Comparison of ENCODE assay signal across 8 cellular contexts in the genomic region with DNA sequence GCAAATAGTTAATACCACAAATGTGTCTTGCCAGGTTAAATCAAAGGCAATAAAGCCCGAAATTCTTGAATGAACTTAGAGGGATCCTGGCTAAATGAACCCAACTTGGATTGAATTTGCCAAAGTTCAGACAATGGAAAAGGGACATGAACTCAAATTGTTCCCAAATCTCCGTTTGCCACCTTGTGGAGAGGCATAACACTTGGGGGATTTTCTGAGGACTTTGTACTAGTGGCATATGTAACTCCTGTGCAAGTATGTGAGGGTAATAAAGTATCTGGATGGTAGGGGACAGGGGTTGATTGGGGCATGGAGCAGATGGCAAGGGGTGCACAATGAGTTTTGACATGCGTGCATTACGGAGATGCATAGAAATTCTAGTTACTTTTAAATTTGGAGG. TPM values are rescaled to one million over a fixed set of nuclear protein-coding genes. Genes with fewer than 3 reads are reported as not detected.
DNase-seq lines count a peak whose midpoint lies in the region; ATAC-seq and TF ChIP-seq lines count a peak whose summit lies in the region.

No MANE protein-coding gene starts in this region.

- TF ChIP-seq CTCF in right atrium auricular region (IDR thresholded peaks at IDR 0.05) (no peak), MCF 10A (IDR thresholded peaks at IDR 0.05; ENCODE audit: unreplicated experiment) (no peak)

- peaks cover 11% of the 10 kb centered on the region for H3K36me3 Mint-ChIP-seq in MCF 10A (ENCODE audit: insufficient read depth, unreplicated experiment)
- H3K36me3 Mint-ChIP-seq in memory B cell: peaks cover 2% of the 10 kb centered on the region

- ATAC-seq in Right ventricle myocardium superior (ENCODE audit: poor library complexity): no peak
- no peak for ATAC-seq in memory B cell (ENCODE audit: low read depth)
- ATAC-seq in aorta (ENCODE audit: low FRiP score): no peak

- H3K4me1 Mint-ChIP-seq in MCF 10A (ENCODE audit: insufficient read depth, unreplicated experiment) (peaks cover 27% of the 10 kb centered on the region), memory B cell (peaks cover 14% of the 10 kb centered on the region)

- H3K27ac ChIP-seq in right atrium auricular region (peak overlapping the region; percentile 97 to 99), aorta (ENCODE audit: low read depth in 1 of 2, low read length in 2 of 2) (no peak overlapping the region)

- H3K27me3 ChIP-seq in right atrium auricular region (no peaks in the 10 kb centered on the region), aorta (ENCODE audit: control insufficient read depth in 1 of 2, insufficient read depth in 2 of 2, low read length in 1 of 2) (no peaks in the 10 kb centered on the region)

- H3K27ac Mint-ChIP-seq in MCF 10A (ENCODE audit: low read depth, unreplicated experiment): peak overlapping the region; percentile 95
- peak overlapping the region; percentile 97 for H3K27ac Mint-ChIP-seq in memory B cell

- no peak for DNase-seq in right atrium auricular region (ENCODE audit: low spot score)
- DNase-seq in Right ventricle myocardium superior: no peak
- no peak for DNase-seq in MCF 10A (ENCODE audit: unreplicated experiment)
- DNase-seq in memory B cell (ENCODE audit: low spot score in 2 of 2): no peak
- no peak for DNase-seq in aorta
- DNase-seq in LoVo (ENCODE audit: low spot score): no peak
- DNase-seq in SW 1271 (lab: John Stamatoyannopoulos, UW): no peak
- no peak for DNase-seq in NOMO-1 treated with dmso at 0.1 percent for 144 hours (lab: John Stamatoyannopoulos, UW; ENCODE audit: unreplicated experiment)

- H3K4me1 ChIP-seq in right atrium auricular region (peaks cover 0 to 31% of the 10 kb centered on the region in 2 donors), aorta (ENCODE audit: control insufficient read depth in 1 of 2, insufficient read depth in 2 of 2, low read length in 2 of 2) (peaks cover 0 to 4% of the 10 kb centered on the region in 2 donors)

- no peaks in the 10 kb centered on the region for H3K9me3 Mint-ChIP-seq in MCF 10A (ENCODE audit: unreplicated experiment)
- H3K9me3 Mint-ChIP-seq in memory B cell: no peaks in the 10 kb centered on the region

- WGBS in aorta, 2 donors: 3 to 7% methylated on average over 4 of the region's 4 CpGs

- H3K4me3 Mint-ChIP-seq in MCF 10A (ENCODE audit: unreplicated experiment): peak overlapping the region; percentile 90
- peak overlapping the region; percentile 98 for H3K4me3 Mint-ChIP-seq in memory B cell

- peak overlapping the region; percentile 65 to 76 for H3K4me3 ChIP-seq in right atrium auricular region
- peak overlapping the region; percentile 28 to 63 for H3K4me3 ChIP-seq in aorta (ENCODE audit: low read length in 2 of 2)

- no TSS peak for BruUV-seq in MCF 10A (replicated peaks; lab: Mats Ljungman, UMichigan)

- CTCF ChIA-PET in MCF 10A (lab: Yijun Ruan, JAX): interaction anchor here (0.7 kb wide), 1 partner anchor 174 kb away, joined by 3 read pairs; no protein-coding TSS in a partner anchor

- peaks cover 13% of the 10 kb centered on the region for H3K27me3 Mint-ChIP-seq in MCF 10A (ENCODE audit: insufficient read depth, unreplicated experiment)
- peaks cover 8% of the 10 kb centered on the region for H3K27me3 Mint-ChIP-seq in memory B cell

- POLR2A ChIA-PET in MCF 10A (lab: Yijun Ruan, JAX): interaction anchor here (0.7 to 4.4 kb wide), 13 partner anchors 8 to 647 kb away, joined by 3 to 39 read pairs (median 4); partner anchors contain the start of genes ABHD5 and ZNF197

- H3K36me3 ChIP-seq in right atrium auricular region: no peaks in the 10 kb centered on the region
- H3K36me3 ChIP-seq in aorta (ENCODE audit: control insufficient read depth in 1 of 2, insufficient read depth in 2 of 2, low read length in 1 of 2): no peaks in the 10 kb centered on the region

- intact Hi-C loops in Right ventricle myocardium superior (cut with DNase I) (no loop called here), MCF 10A (cut with micrococcal nuclease) (no loop called here), aorta (cut with DNase I) (loop anchor here (1.0 to 10.0 kb wide), 5 partner anchors 12 to 640 kb away; partner anchors contain the start of genes EXOSC7 (in 1 of the 2), ZDHHC3 (in 1 of the 2) and ZNF445 (in 1 of the 2))

- H3K9me3 ChIP-seq in right atrium auricular region (no peaks in the 10 kb centered on the region), aorta (ENCODE audit: control insufficient read depth, low read length) (no peaks in the 10 kb centered on the region)

RNA-seq across cellular contexts. Expression of gene TCAIM, which starts 1.3 kb away (rescaled TPM):
- total RNA-seq in right atrium auricular region (10 to 100 TPM; 18.8 to 37.6 TPM), Right ventricle myocardium superior (30.2 TPM), MCF 10A (2022) (20.4 and 26.6 TPM in 2 replicates), aorta (10 to 100 TPM; 22.0 to 26.0 TPM)
- polyA plus RNA-seq in aorta: 10 to 100 TPM; 13.3 to 24.0 TPM

Comparison
In these comparisons a context has a peak if more than half of its experiments do, and no peak if none do; other contexts are left out.
1. H3K27ac ChIP-seq: peak in right atrium auricular region (2 of 2); none in aorta (0 of 2).
2. intact Hi-C loops: an anchor here in aorta (1.0 to 10.0 kb wide); none called in Right ventricle myocardium superior and MCF 10A.